Comparison of ENCODE assay signal across 1 cellular context in the genomic region with DNA sequence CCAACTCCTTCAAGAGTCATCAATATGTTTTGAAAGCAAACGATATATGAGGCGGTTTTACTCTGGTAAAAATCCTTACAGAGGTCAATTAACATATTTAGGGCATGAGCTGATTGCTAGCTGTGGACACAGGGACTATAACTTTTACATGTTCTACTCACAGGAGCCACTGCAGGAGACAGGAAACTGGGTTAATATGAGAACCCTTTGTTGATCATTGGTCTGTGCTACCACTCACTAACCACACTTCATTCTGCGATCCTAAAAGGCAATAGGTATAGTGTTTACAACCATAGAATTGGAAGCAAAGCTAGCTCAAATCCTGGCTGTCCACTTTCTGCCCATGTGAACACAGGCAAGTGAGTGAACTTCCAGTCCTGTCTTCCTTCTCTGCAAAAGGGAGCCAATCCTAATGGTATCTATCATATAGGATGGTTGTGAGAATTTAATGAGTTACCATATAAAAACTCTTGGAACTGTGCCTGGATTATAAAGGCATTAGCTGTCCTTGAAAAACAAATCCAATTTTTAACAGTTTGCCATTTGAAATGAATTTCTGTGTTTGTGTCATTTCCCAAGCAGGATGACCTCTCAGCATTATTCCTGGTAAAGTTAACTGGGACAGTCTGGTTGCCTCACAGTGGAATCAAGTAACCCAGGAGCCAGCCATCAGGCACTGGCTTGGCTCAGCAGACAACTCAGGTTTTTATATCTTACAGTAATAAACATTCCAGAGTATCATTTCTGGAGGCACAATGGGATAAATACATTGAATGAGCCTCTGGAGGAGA.
TF ChIP-seq lines count a peak whose summit lies in the region.

No MANE protein-coding gene starts in this region.

TF ChIP-seq in GM23338, 12 proteins besides CTCF, POLR2A, EP300 and RAD21 (continued from another document):
- TF ChIP-seq ZNF462 (CRISPR knock-in tag; IDR thresholded peaks at IDR 0.05) (no peak), JUNB (IDR thresholded peaks at IDR 0.05; ENCODE audit: unreplicated experiment) (no peak), EZH2 (IDR thresholded peaks at IDR 0.05; ENCODE audit: low read depth, unreplicated experiment) (no peak), STAT1 (IDR thresholded peaks at IDR 0.05; ENCODE audit: unreplicated experiment) (no peak), NANOG (IDR thresholded peaks at IDR 0.05; ENCODE audit: borderline replicate concordance) (no peak), POLR2AphosphoS5 (IDR thresholded peaks at IDR 0.05; ENCODE audit: low read depth) (no peak), EZH2phosphoT487 (IDR thresholded peaks at IDR 0.05; ENCODE audit: unreplicated experiment) (no peak), ETS1 (IDR thresholded peaks at IDR 0.05) (no peak)
